Comparison of ENCODE assay signal across 5 cellular contexts in genomic region chr15:30201517-30201916, GRCh38.
DNase-seq lines count a peak whose midpoint lies in the region; ATAC-seq, FAIRE-seq and TF ChIP-seq lines count a peak whose summit lies in the region.
"Not testable (repeated sequence)": the region's sequence is repeated elsewhere in the genome, so short reads cannot be mapped to it uniquely, and the experiment has no call there.

No MANE protein-coding gene starts in this region.

- H2AFZ ChIP-seq in HepG2 (ENCODE audit: low read length), result not testable (repeated sequence)

- CTCF ChIA-PET in HepG2 (lab: Yijun Ruan, JAX; ENCODE audit: low intra/inter-chr PET ratio, low total read pairs), result not testable (repeated sequence)

- BruUV-seq in HepG2 (replicated peaks; lab: Mats Ljungman, UMichigan), result TSS peak; percentile 8

- not testable (repeated sequence) for H3K9me3 ChIP-seq in HepG2 (ENCODE audit: low read length)

- not testable (repeated sequence) for H3K4me3 ChIP-seq in HepG2 (replicated peaks in 1 of 3; ENCODE audit: insufficient read depth in 1 of 3, low read depth in 2 of 3, low read length in 3 of 3)

- H3K27ac ChIP-seq in HepG2 (ENCODE audit: extremely low read length, insufficient read depth, low read length), result not testable (repeated sequence)

- intact Hi-C loops in HepG2 (cut with micrococcal nuclease; ENCODE audit: unreplicated experiment), result not testable (repeated sequence)

- H3K79me2 ChIP-seq in HepG2 (ENCODE audit: insufficient read depth, low read length), result not testable (repeated sequence)

- not testable (repeated sequence) for TF ChIP-seq EP300 in HepG2 (IDR thresholded peaks at IDR 0.05; ENCODE audit: low read depth in 2 of 2, low read length in 2 of 2); HepG2 (CRISPR knock-in tag; IDR thresholded peaks at IDR 0.05; ENCODE audit: borderline replicate concordance)

- WGBS in HepG2 (ENCODE audit: low lambda C conversion rate), result 83% methylated on average over 3 of the region's 4 CpGs

- FAIRE-seq in D721Med (lab: Jason Lieb, UNC) (peak; percentile 97), HTR-8/SVneo (lab: Jason Lieb, UNC) (peak; percentile 49), endometrium (lab: Jason Lieb, UNC) (peak; percentile 95), urothelium cell line (lab: Jason Lieb, UNC) (peak; percentile 68)
- not testable (repeated sequence) for FAIRE-seq in HepG2 (lab: Jason Lieb, UNC)

- not testable (repeated sequence) for DNase-seq in D721Med (ENCODE audit: insufficient read length, low spot score); HTR-8/SVneo (ENCODE audit: insufficient read length, low spot score); HepG2 (ENCODE audit: low spot score); urothelium cell line (ENCODE audit: low spot score)

- not testable (repeated sequence) for TF ChIP-seq POLR2A in HepG2 (IDR thresholded peaks at IDR 0.05; ENCODE audit: insufficient read depth in 1 of 2, low read depth in 2 of 2, low read length in 2 of 2)

- not testable (repeated sequence) for TF ChIP-seq RAD21 in HepG2 (CRISPR knock-in tag; IDR thresholded peaks at IDR 0.05)

- in situ Hi-C loops in HepG2 (cut with HindIII; ENCODE audit: extremely low pct_ligation_motif_present, low pct_unique_long_range_greater_than_20kb), result not testable (repeated sequence)

- ATAC-seq in HepG2, result not testable (repeated sequence)

- POLR2A ChIA-PET in HepG2 (lab: Yijun Ruan, JAX), result not testable (repeated sequence)

- H3K27me3 ChIP-seq in HepG2 (ENCODE audit: control insufficient read depth in 1 of 2, insufficient read depth in 2 of 2, low read length in 2 of 2), result not testable (repeated sequence)

- H3K9ac ChIP-seq in HepG2 (ENCODE audit: insufficient read depth, low read depth, low read length), result not testable (repeated sequence)

- not testable (repeated sequence) for H4K20me1 ChIP-seq in HepG2 (ENCODE audit: insufficient read depth, low read length)

- not testable (repeated sequence) for TF ChIP-seq CTCF in D721Med (IDR thresholded peaks at IDR 0.05; ENCODE audit: insufficient read depth, missing control alignments); HepG2 (CRISPR knock-in tag; IDR thresholded peaks at IDR 0.05)

- not testable (repeated sequence) for H3K36me3 ChIP-seq in HepG2 (replicated peaks in 1 of 2; ENCODE audit: control insufficient read depth in 1 of 2, insufficient read depth in 2 of 2, low read length in 2 of 2)

- not testable (repeated sequence) for H3K4me2 ChIP-seq in HepG2 (ENCODE audit: low read depth, low read length)

- not testable (repeated sequence) for H3K4me1 ChIP-seq in HepG2 (ENCODE audit: insufficient read depth, low read length)
